Comparison of ENCODE assay signal across 20 cellular contexts in genomic region chr12:18681818-18682217, GRCh38. TPM values are rescaled to one million over a fixed set of nuclear protein-coding genes. Genes with fewer than 3 reads are reported as not detected.
"Had no signal": no experiment of that assay in that cellular context is flagged by ENCODE, and none has a peak within 500 bp of the region (broad histone marks: within the 10 kb centered on the region; RNA-seq: fewer than 3 reads in every experiment).

No MANE protein-coding gene starts in this region.

- H3K4me1 Mint-ChIP-seq: activated B cell treated with CpG ODN at 0.5 μM for 24 hours; activated CD4-positive, alpha-beta T cell treated with anti-CD3 and anti-CD28 coated beads, Interleukin-2, amount 10 ng/mL, durations not matched to agents 24 days and 14 days; T-helper 17 cell had no signal

- H3K27me3 Mint-ChIP-seq: activated B cell treated with CpG ODN at 0.5 μM for 24 hours; activated CD4-positive, alpha-beta memory T cell treated with anti-CD3 and anti-CD28 coated beads for 36 hours; activated CD4-positive, alpha-beta T cell treated with anti-CD3 and anti-CD28 coated beads, Interleukin-2, amount 10 ng/mL, durations not matched to agents 24 days and 14 days; activated naive CD8-positive, alpha-beta T cell; T-helper 17 cell had no signal

- H3K27ac Mint-ChIP-seq: activated B cell treated with CpG ODN at 0.5 μM for 24 hours; activated CD4-positive, alpha-beta memory T cell treated with anti-CD3 and anti-CD28 coated beads for 36 hours; activated CD4-positive, alpha-beta T cell treated with anti-CD3 and anti-CD28 coated beads, Interleukin-2, amount 10 ng/mL, durations not matched to agents 24 days and 14 days; activated naive CD4-positive, alpha-beta T cell treated with anti-CD3 and anti-CD28 coated beads for 36 hours; activated naive CD8-positive, alpha-beta T cell; T-helper 17 cell had no signal

- DNase-seq: activated B cell treated with CpG ODN at 0.5 μM for 24 hours; activated CD4-positive, alpha-beta memory T cell treated with anti-CD3 and anti-CD28 coated beads for 36 hours; activated CD4-positive, alpha-beta T cell treated with anti-CD3 and anti-CD28 coated beads for 1 hour; activated CD4-positive, alpha-beta T cell treated with anti-CD3 and anti-CD28 coated beads, Interleukin-2, amount 10 ng/mL, durations not matched to agents 24 days and 14 days; activated CD8-positive, alpha-beta memory T cell treated with anti-CD3 and anti-CD28 coated beads for 24 hours; activated effector memory CD4-positive, alpha-beta T cell treated with anti-CD3 and anti-CD28 coated beads, Interleukin-2, amount 50 U/mL, for 16 hours; activated naive CD4-positive, alpha-beta T cell treated with anti-CD3 and anti-CD28 coated beads for 36 hours; activated T-cell treated with anti-CD3 and anti-CD28 coated beads, Interleukin-2, amount 50 U/mL, for 4 hours; brain microvascular endothelial cell; NCI-H1436 treated with DMSO at 0.1 percent for 48 hours; NCI-H187; NCI-H2081; NCI-H510A treated with DMSO at 0.1 percent for 48 hours; PC-9; SHP77 treated with DMSO at 0.1 percent for 48 hours; T-helper 17 cell; T-helper 9 cell had no signal

- H3K9me3 Mint-ChIP-seq: activated CD4-positive, alpha-beta memory T cell treated with anti-CD3 and anti-CD28 coated beads for 36 hours; activated CD4-positive, alpha-beta T cell treated with anti-CD3 and anti-CD28 coated beads, Interleukin-2, amount 10 ng/mL, durations not matched to agents 24 days and 14 days; activated naive CD4-positive, alpha-beta T cell treated with anti-CD3 and anti-CD28 coated beads for 36 hours; activated T-cell treated with anti-CD3 and anti-CD28 coated beads, Interleukin-2, amount 50 U/mL, for 4 hours had no signal

- ATAC-seq: activated T-cell treated with anti-CD3 and anti-CD28 coated beads, Interleukin-2, amount 50 U/mL, for 4 hours; T-helper 17 cell had no signal

- H3K36me3 Mint-ChIP-seq: activated CD4-positive, alpha-beta memory T cell treated with anti-CD3 and anti-CD28 coated beads for 36 hours; activated naive CD8-positive, alpha-beta T cell had no signal

- H3K4me3 Mint-ChIP-seq: activated B cell treated with CpG ODN at 0.5 μM for 24 hours; activated CD4-positive, alpha-beta memory T cell treated with anti-CD3 and anti-CD28 coated beads for 36 hours; activated CD4-positive, alpha-beta T cell treated with anti-CD3 and anti-CD28 coated beads, Interleukin-2, amount 10 ng/mL, durations not matched to agents 24 days and 14 days; activated naive CD4-positive, alpha-beta T cell treated with anti-CD3 and anti-CD28 coated beads for 36 hours; activated naive CD8-positive, alpha-beta T cell; activated T-cell treated with anti-CD3 and anti-CD28 coated beads, Interleukin-2, amount 50 U/mL, for 4 hours; T-helper 17 cell had no signal

RNA-seq across cellular contexts. Expression of gene PLCZ1, which starts 56.0 kb away (rescaled TPM):
- total RNA-seq: activated B cell treated with CpG ODN at 0.5 μM for 24 hours; activated CD4-positive, alpha-beta memory T cell treated with anti-CD3 and anti-CD28 coated beads for 36 hours; activated CD4-positive, alpha-beta T cell treated with anti-CD3 and anti-CD28 coated beads, Interleukin-2, amount 10 ng/mL, durations not matched to agents 24 days and 14 days; activated naive CD4-positive, alpha-beta T cell treated with anti-CD3 and anti-CD28 coated beads for 36 hours; activated T-cell treated with anti-CD3 and anti-CD28 coated beads, Interleukin-2, amount 50 U/mL, for 4 hours; cardiac muscle cell; MCF 10A; PC-9; T-helper 17 cell had no signal

RNA-seq across cellular contexts. Expression of gene CAPZA3, which starts 56.1 kb away (rescaled TPM):
- total RNA-seq: activated B cell treated with CpG ODN at 0.5 μM for 24 hours; activated CD4-positive, alpha-beta memory T cell treated with anti-CD3 and anti-CD28 coated beads for 36 hours; activated CD4-positive, alpha-beta T cell treated with anti-CD3 and anti-CD28 coated beads, Interleukin-2, amount 10 ng/mL, durations not matched to agents 24 days and 14 days; activated naive CD4-positive, alpha-beta T cell treated with anti-CD3 and anti-CD28 coated beads for 36 hours; activated T-cell treated with anti-CD3 and anti-CD28 coated beads, Interleukin-2, amount 50 U/mL, for 4 hours; cardiac muscle cell; PC-9; T-helper 17 cell had no signal
